Comparison of ENCODE assay signal across 8 cellular contexts in genomic region chr12:26317942-26318565, GRCh38.
DNase-seq lines count a peak whose midpoint lies in the region; ATAC-seq, FAIRE-seq and TF ChIP-seq lines count a peak whose summit lies in the region.
"Had no signal": no experiment of that assay in that cellular context is flagged by ENCODE, and none has a peak within 500 bp of the region (broad histone marks: within the 10 kb centered on the region; RNA-seq: fewer than 3 reads in every experiment).

No MANE protein-coding gene starts in this region.

- no peak for TF ChIP-seq EP300 in K562 (IDR thresholded peaks at IDR 0.05; ENCODE audit: low read length)

- H4K20me1 ChIP-seq in K562 (replicated peaks; ENCODE audit: control insufficient read depth, insufficient read depth, low read length): no peaks in the 10 kb centered on the region

- no peak for FAIRE-seq in K562 (lab: Jason Lieb, UNC)

- H3K9me1 ChIP-seq in K562 (ENCODE audit: control insufficient read depth, insufficient read depth, low read length): no peaks in the 10 kb centered on the region

- H3K27me3 ChIP-seq in K562 (ENCODE audit: control insufficient read depth in 2 of 2, insufficient read depth in 2 of 2, low read length in 2 of 2) (no peaks in the 10 kb centered on the region), skeletal muscle satellite cell (ENCODE audit: control insufficient read depth, insufficient read depth, low read length) (no peaks in the 10 kb centered on the region)
- H3K27me3 ChIP-seq: right lobe of liver had no signal

- DNase-seq in K562 (ENCODE audit: extremely low read depth in 1 of 4, low spot score in 3 of 4) (no peak), NCI-H2196 treated with DMSO at 0.1 percent for 48 hours (lab: John Stamatoyannopoulos, UW; ENCODE audit: unreplicated experiment) (no peak), DMS79 (lab: John Stamatoyannopoulos, UW) (no peak)
- no peak for DNase-seq in activated CD8-positive, alpha-beta memory T cell treated with anti-CD3 and anti-CD28 coated beads for 24 hours
- DNase-seq: right lobe of liver had no signal

- H3K4me2 ChIP-seq in K562 (ENCODE audit: insufficient read depth, low read length) (no peak overlapping the region), skeletal muscle satellite cell (ENCODE audit: low read length) (peak overlapping the region; percentile 69)

- no peaks in the 10 kb centered on the region for H3K9me3 ChIP-seq in K562 (replicated peaks; ENCODE audit: control insufficient read depth, insufficient read depth, low read depth, low read length)
- H3K9me3 ChIP-seq in skeletal muscle satellite cell (replicated peaks; ENCODE audit: low read length): no peaks in the 10 kb centered on the region
- H3K9me3 ChIP-seq: right lobe of liver had no signal

- H3K79me2 ChIP-seq in K562 (ENCODE audit: control insufficient read depth, insufficient read depth, low read length): no peaks in the 10 kb centered on the region

- intact Hi-C loops in K562 (cut with micrococcal nuclease): no loop called here

- no peak for TF ChIP-seq CTCF in K562 (IDR thresholded peaks at IDR 0.05 in 2 of 3, conservative IDR thresholded peaks at IDR 0.05 in 1 of 3; ENCODE audit: insufficient read depth in 2 of 3, low read depth in 1 of 3, low read length in 3 of 3)

- ATAC-seq in GM19463 (IDR thresholded peaks at IDR 0.05; ENCODE audit: unreplicated experiment) (peak; percentile 51), HG03108 (IDR thresholded peaks at IDR 0.05; ENCODE audit: unreplicated experiment) (peak; percentile 35), K562 (no peak)

- no peak for TF ChIP-seq RAD21 in K562 (CRISPR knock-in tag; conservative IDR thresholded peaks at IDR 0.05 in 1 of 2, IDR thresholded peaks at IDR 0.05 in 1 of 2)

- H3K9ac ChIP-seq in K562 (ENCODE audit: insufficient read depth in 1 of 2, low read depth in 2 of 2, low read length in 2 of 2) (no peak overlapping the region), skeletal muscle satellite cell (ENCODE audit: low read depth, low read length) (peak overlapping the region; percentile 61)

- H3K4me3 ChIP-seq in K562 (no peak overlapping the region), skeletal muscle satellite cell (ENCODE audit: low read length) (no peak overlapping the region)
- H3K4me3 ChIP-seq: right lobe of liver had no signal

- POLR2A ChIA-PET in K562 (lab: Yijun Ruan, JAX): interaction anchor here (0.8 to 1.1 kb wide), 2 partner anchors 11 to 15 kb away, joined by 3 to 4 read pairs; no protein-coding TSS in a partner anchor

- CTCF ChIA-PET in K562 (lab: Yijun Ruan, JAX; ENCODE audit: low intra/inter-chr PET ratio): no interaction called here

- peak overlapping the region; percentile 34; the same call in 1 of the 3 replicates for H3K27ac ChIP-seq in K562 (ENCODE audit: extremely low read depth, low read depth, low read length)
- H3K27ac ChIP-seq: right lobe of liver had no signal

- H2AFZ ChIP-seq in K562 (ENCODE audit: low read depth, low read length): peak overlapping the region; percentile 83

- H3K36me3 ChIP-seq in K562 (ENCODE audit: control insufficient read depth, insufficient read depth, low read length): no peaks in the 10 kb centered on the region
- no peaks in the 10 kb centered on the region for H3K36me3 ChIP-seq in skeletal muscle satellite cell (ENCODE audit: insufficient read depth, low read length)
- H3K36me3 ChIP-seq: right lobe of liver had no signal

- H3K4me1 ChIP-seq in K562 (replicated peaks in 1 of 2; ENCODE audit: control insufficient read depth in 2 of 2, insufficient read depth in 2 of 2, low read length in 2 of 2) (peaks cover 3 to 12% of the 10 kb centered on the region in 2 experiments; a peak in 3 of 5 replicates), skeletal muscle satellite cell (ENCODE audit: control insufficient read depth, insufficient read depth, low read length) (peaks cover 29% of the 10 kb centered on the region)
- H3K4me1 ChIP-seq: right lobe of liver had no signal

- in situ Hi-C loops in K562 (cut with MboI): no loop called here

- no TSS peak for BruUV-seq in K562 (replicated peaks; lab: Mats Ljungman, UMichigan)

- TF ChIP-seq POLR2A in K562 (conservative IDR thresholded peaks at IDR 0.05): no peak

TF ChIP-seq in K562, 482 proteins besides CTCF, POLR2A, EP300 and RAD21:
- TF ChIP-seq ZNF324 (CRISPR knock-in tag; IDR thresholded peaks at IDR 0.05): 0 out of 2 replicates have a peak, but pooled peaks have one; percentile 3
- TF ChIP-seq POLR2AphosphoS5 (IDR thresholded peaks at IDR 0.05; ENCODE audit: control insufficient read depth, insufficient read depth, low read depth, low read length): no peak
